In the genomic region with DNA sequence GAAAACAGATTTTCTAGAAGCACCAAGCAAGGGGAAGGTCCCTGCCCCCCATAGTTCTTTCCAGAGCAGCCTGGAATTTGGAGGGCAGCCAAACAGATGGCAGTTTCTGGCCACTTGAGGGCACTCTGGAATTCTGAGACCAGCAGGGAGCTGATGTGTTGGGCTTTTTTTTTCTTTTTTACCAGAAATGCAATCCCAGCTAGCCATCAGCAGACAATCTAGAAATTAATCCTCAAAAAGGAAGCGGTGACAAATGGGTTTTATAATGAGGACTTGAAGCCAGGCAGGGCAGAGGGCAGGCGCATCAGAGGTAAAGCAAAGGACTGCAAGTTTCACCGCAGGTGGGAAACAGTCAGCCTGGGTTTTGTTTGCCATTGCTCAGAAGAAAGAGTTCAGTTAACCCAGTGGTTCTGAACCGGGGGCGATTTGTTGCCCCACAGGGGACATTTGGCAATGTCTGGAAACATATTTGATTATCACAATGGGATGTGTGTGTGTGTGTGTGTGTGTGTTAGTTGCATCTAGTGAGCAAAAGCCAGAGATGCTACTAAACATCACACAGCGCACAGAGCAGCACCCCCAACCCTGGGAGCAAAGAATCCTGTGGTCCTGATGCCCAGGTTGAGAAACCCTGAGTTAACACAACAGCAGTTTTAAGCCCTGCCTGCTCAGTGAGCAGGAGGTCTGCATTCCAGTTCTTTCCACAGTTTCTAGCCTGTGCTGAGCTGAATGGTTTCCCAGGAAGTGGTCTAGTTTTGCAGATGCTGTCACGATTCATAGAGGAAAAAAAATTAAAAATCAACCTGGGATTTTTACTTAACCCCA, we compare ENCODE assay signal across 8 cellular contexts.
DNase-seq lines count a peak whose midpoint lies in the region; ATAC-seq, FAIRE-seq and TF ChIP-seq lines count a peak whose summit lies in the region.

No MANE protein-coding gene starts in this region.

- TF ChIP-seq CTCF in BJ (IDR thresholded peaks at IDR 0.05; ENCODE audit: insufficient read depth, low read depth, low read length) (peak; percentile 84), WERI-Rb-1 (IDR thresholded peaks at IDR 0.05; ENCODE audit: low read depth, low read length) (peak; percentile 76), neural cell (IDR thresholded peaks at IDR 0.05; ENCODE audit: poor library complexity, severe bottlenecking) (peak; percentile 87), upper lobe of right lung (IDR thresholded peaks at IDR 0.05) (peak; percentile 76)

- intact Hi-C loops in upper lobe of right lung (cut with DNase I): no loop called here

- no peak overlapping the region for H3K4me2 ChIP-seq in neural cell (ENCODE audit: low read length)

- POLR2A ChIA-PET in BJ (lab: Charles Lee): no interaction called here
- POLR2A ChIA-PET in naive thymus-derived CD8-positive, alpha-beta T cell (lab: Charles Lee): interaction anchor here (1.2 kb wide), 1 partner anchor 710 kb away, joined by 3 read pairs; no protein-coding TSS in a partner anchor

- peak; percentile 78 for ATAC-seq in upper lobe of right lung
- ATAC-seq in naive thymus-derived CD8-positive, alpha-beta T cell: no peak

- peaks cover 0 to 9% (median 2%) of the 10 kb centered on the region in 4 donors for H3K4me1 Mint-ChIP-seq in naive thymus-derived CD8-positive, alpha-beta T cell

- no peaks in the 10 kb centered on the region for H3K36me3 Mint-ChIP-seq in naive thymus-derived CD8-positive, alpha-beta T cell

- H3K9me3 Mint-ChIP-seq in naive thymus-derived CD8-positive, alpha-beta T cell: no peaks in the 10 kb centered on the region

- CTCF ChIA-PET in BJ (lab: Yijun Ruan, JAX): interaction anchor here (0.6 to 3.5 kb wide), 24 partner anchors 9 to 867 kb away, joined by 3 to 16 read pairs (median 3); no protein-coding TSS in a partner anchor

- H2AFZ ChIP-seq in neural cell (ENCODE audit: low read depth, low read length): no peak overlapping the region

- DNase-seq in BJ (ENCODE audit: low read depth) (peak; percentile 25), GM19239 (ENCODE audit: insufficient read length, low spot score) (no peak), NCI-H2029 (lab: John Stamatoyannopoulos, UW) (peak; percentile 55), WERI-Rb-1 (peak; percentile 70), fibroblast of peridontal ligament (ENCODE audit: extremely low read depth) (peak; percentile 90), upper lobe of right lung (peak; percentile 72)
- no peak for DNase-seq in naive thymus-derived CD8-positive, alpha-beta T cell

- no peak overlapping the region for H3K4me3 ChIP-seq in BJ (ENCODE audit: low read depth, low read length)
- H3K4me3 ChIP-seq in WERI-Rb-1 (ENCODE audit: low read depth, low read length): no peak overlapping the region
- H3K4me3 ChIP-seq in neural cell (ENCODE audit: low read length): no peak overlapping the region
- H3K4me3 ChIP-seq in upper lobe of right lung: no peak overlapping the region

- peak; percentile 92 for TF ChIP-seq RAD21 in neural cell (conservative IDR thresholded peaks at IDR 0.05)

- no peaks in the 10 kb centered on the region for H3K9me2 ChIP-seq in neural cell (ENCODE audit: insufficient read depth, low read length)

- H3K9me3 ChIP-seq in WERI-Rb-1 (ENCODE audit: severe bottlenecking) (no peaks in the 10 kb centered on the region), neural cell (ENCODE audit: low read length) (no peaks in the 10 kb centered on the region), upper lobe of right lung (no peaks in the 10 kb centered on the region)

- H3K27me3 Mint-ChIP-seq in naive thymus-derived CD8-positive, alpha-beta T cell: no peaks in the 10 kb centered on the region

- peak overlapping the region in 1 of 10 donors; percentile 68 for H3K27ac Mint-ChIP-seq in naive thymus-derived CD8-positive, alpha-beta T cell

- no peak overlapping the region for H3K9ac ChIP-seq in neural cell (ENCODE audit: low read length)

- H3F3A ChIP-seq in neural cell (ENCODE audit: insufficient read depth, low read length, poor library complexity, severe bottlenecking): no peaks in the 10 kb centered on the region

- H3K79me2 ChIP-seq in neural cell (replicated peaks; ENCODE audit: insufficient read depth, low read length): no peaks in the 10 kb centered on the region

- TF ChIP-seq EP300 in neural cell (conservative IDR thresholded peaks at IDR 0.05; ENCODE audit: poor library complexity, severe bottlenecking): peak; percentile 13

- peaks cover 10% of the 10 kb centered on the region for H3K4me1 ChIP-seq in upper lobe of right lung

- FAIRE-seq in GM19239 (lab: Jason Lieb, UNC): peak; percentile 84

- peaks cover 3% of the 10 kb centered on the region for H3K27me3 ChIP-seq in BJ (ENCODE audit: control insufficient read depth, insufficient read depth, low read length)
- no peaks in the 10 kb centered on the region for H3K27me3 ChIP-seq in WERI-Rb-1 (ENCODE audit: insufficient read depth, low read depth, severe bottlenecking)
- H3K27me3 ChIP-seq in neural cell (ENCODE audit: insufficient read depth, low read depth, low read length): no peaks in the 10 kb centered on the region
- no peaks in the 10 kb centered on the region for H3K27me3 ChIP-seq in upper lobe of right lung

- no peaks in the 10 kb centered on the region for H4K20me1 ChIP-seq in neural cell (ENCODE audit: insufficient read depth)

- H3K27ac ChIP-seq in WERI-Rb-1 (peak overlapping the region; percentile 32), neural cell (ENCODE audit: low read length) (no peak overlapping the region), upper lobe of right lung (no peak overlapping the region)

- H3K4me3 Mint-ChIP-seq in naive thymus-derived CD8-positive, alpha-beta T cell: no peak overlapping the region

- H3K36me3 ChIP-seq in BJ (ENCODE audit: control insufficient read depth, insufficient read depth, low read length) (no peaks in the 10 kb centered on the region), WERI-Rb-1 (no peaks in the 10 kb centered on the region), neural cell (ENCODE audit: insufficient read depth, low read length) (no peaks in the 10 kb centered on the region), upper lobe of right lung (no peaks in the 10 kb centered on the region)

TF ChIP-seq in neural cell, 6 proteins besides CTCF, POLR2A, EP300 and RAD21:
- no peak for TF ChIP-seq TAF1 (IDR thresholded peaks at IDR 0.05; ENCODE audit: low read depth)
- no peak for TF ChIP-seq MXI1 (conservative IDR thresholded peaks at IDR 0.05; ENCODE audit: poor library complexity, severe bottlenecking)
- TF ChIP-seq POLR2AphosphoS5 (IDR thresholded peaks at IDR 0.05): peak; percentile 14
- TF ChIP-seq EZH2 (IDR thresholded peaks at IDR 0.05; ENCODE audit: borderline replicate concordance, insufficient read depth, low read length, poor library complexity, severe bottlenecking): no peak
- TF ChIP-seq, protein P1, sequence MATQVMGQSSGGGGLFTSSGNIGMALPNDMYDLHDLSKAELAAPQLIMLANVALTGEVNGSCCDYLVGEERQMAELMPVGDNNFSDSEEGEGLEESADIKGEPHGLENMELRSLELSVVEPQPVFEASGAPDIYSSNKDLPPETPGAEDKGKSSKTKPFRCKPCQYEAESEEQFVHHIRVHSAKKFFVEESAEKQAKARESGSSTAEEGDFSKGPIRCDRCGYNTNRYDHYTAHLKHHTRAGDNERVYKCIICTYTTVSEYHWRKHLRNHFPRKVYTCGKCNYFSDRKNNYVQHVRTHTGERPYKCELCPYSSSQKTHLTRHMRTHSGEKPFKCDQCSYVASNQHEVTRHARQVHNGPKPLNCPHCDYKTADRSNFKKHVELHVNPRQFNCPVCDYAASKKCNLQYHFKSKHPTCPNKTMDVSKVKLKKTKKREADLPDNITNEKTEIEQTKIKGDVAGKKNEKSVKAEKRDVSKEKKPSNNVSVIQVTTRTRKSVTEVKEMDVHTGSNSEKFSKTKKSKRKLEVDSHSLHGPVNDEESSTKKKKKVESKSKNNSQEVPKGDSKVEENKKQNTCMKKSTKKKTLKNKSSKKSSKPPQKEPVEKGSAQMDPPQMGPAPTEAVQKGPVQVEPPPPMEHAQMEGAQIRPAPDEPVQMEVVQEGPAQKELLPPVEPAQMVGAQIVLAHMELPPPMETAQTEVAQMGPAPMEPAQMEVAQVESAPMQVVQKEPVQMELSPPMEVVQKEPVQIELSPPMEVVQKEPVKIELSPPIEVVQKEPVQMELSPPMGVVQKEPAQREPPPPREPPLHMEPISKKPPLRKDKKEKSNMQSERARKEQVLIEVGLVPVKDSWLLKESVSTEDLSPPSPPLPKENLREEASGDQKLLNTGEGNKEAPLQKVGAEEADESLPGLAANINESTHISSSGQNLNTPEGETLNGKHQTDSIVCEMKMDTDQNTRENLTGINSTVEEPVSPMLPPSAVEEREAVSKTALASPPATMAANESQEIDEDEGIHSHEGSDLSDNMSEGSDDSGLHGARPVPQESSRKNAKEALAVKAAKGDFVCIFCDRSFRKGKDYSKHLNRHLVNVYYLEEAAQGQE (IDR thresholded peaks at IDR 0.05; ENCODE audit: borderline replicate concordance): no peak
- TF ChIP-seq SMC3 (conservative IDR thresholded peaks at IDR 0.05; ENCODE audit: poor library complexity): peak; percentile 93

Comparison
In these comparisons a context has a peak if more than half of its experiments do, and no peak if none do; other contexts are left out.
1. DNase-seq: peak in BJ (single experiment), NCI-H2029 (single experiment), WERI-Rb-1 (single experiment), fibroblast of peridontal ligament (single experiment) and upper lobe of right lung (single experiment); none in GM19239 (single experiment) and naive thymus-derived CD8-positive, alpha-beta T cell (0 of 10).
2. Peak in every context shown above with its lines, with median percentiles within 50 percentile points of each other: CTCF ChIP-seq.